In the genomic region with DNA sequence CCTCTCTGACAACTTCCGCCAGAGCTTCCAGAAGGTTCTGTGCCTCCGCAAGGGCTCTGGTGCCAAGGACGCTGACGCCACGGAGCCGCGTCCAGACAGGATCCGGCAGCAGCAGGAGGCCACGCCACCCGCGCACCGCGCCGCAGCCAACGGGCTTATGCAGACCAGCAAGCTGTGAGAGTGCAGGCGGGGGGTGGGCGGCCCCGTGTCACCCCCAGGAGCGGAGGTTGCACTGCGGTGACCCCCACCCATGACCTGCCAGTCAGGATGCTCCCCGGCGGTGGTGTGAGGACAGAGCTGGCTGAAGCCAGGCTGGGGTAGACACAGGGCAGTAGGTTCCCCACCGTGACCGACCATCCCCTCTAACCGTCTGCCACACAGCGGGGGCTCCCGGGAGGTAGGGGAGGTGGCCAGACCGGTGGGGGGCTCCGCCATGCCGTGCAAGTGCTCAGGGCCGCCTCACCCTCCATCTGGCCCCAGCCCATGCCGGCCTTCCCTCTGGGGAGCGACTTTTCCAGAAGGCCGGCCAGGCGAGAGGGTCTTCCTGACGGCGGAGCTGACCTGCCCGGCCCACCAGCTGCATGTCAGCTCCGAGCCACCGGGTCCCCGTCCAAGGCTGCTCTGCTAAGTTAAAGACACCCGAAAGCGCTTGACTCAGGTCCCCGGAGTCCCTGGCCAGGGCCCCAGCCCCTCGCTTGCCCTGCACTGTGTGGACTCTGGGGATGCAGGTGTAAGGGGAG, we compare ENCODE assay signal across 32 cellular contexts. TPM values are rescaled to one million over a fixed set of nuclear protein-coding genes. Genes with fewer than 3 reads are reported as not detected.
"Had no signal": no experiment of that assay in that cellular context is flagged by ENCODE, and none has a peak within 500 bp of the region (broad histone marks: within the 10 kb centered on the region; RNA-seq: fewer than 3 reads in every experiment).

No MANE protein-coding gene starts in this region.

- H3K27me3 ChIP-seq: thyroid gland, vagina had no signal

- H3K4me1 ChIP-seq: gastrocnemius medialis, heart left ventricle, spleen, thyroid gland had no signal

- H3K9ac ChIP-seq: neural progenitor cell had no signal

- H3K27ac ChIP-seq: colonic mucosa, epithelial cell of prostate, gastrocnemius medialis, heart left ventricle, hepatocyte, neural progenitor cell, skin epidermis, spleen, thyroid gland, vagina had no signal

- ATAC-seq: esophagus mucosa; gastrocnemius medialis; heart left ventricle; naive thymus-derived CD4-positive, alpha-beta T cell; right cardiac atrium; stimulated activated memory B cell treated with anti-CD40 and anti-IgM and Interleukin-4, amounts not matched to agents 10 μg/mL and 1 μg/mL and 100 μg/mL, for 72 hours had no signal

- H3K9me3 ChIP-seq: colonic mucosa, prostate gland, thyroid gland had no signal

- H2AFZ ChIP-seq: hepatocyte, neural progenitor cell had no signal

- H3K4me2 ChIP-seq: hepatocyte, neural progenitor cell had no signal

- H3K79me2 ChIP-seq: hepatocyte had no signal

- DNase-seq: colonic mucosa; effector CD8-positive, alpha-beta T cell; endodermal cell; foreskin fibroblast; gastrocnemius medialis; heart left ventricle; kidney; naive thymus-derived CD4-positive, alpha-beta T cell; nucleus accumbens; right cardiac atrium; spleen; stimulated activated CD4-positive, alpha-beta T cell treated with anti-CD3 and anti-CD28 coated beads, Interleukin-4, amount 100 ng/mL, for 4 hours; thyroid gland; trophoblast cell had no signal

- FAIRE-seq: kidney had no signal

- H3K4me3 ChIP-seq: colonic mucosa, gastrocnemius medialis, heart left ventricle, hepatocyte, lung, neural progenitor cell, prostate gland, skin epidermis, spleen, thyroid gland, vagina had no signal

- H3K36me3 ChIP-seq: colonic mucosa, gastrocnemius medialis, heart left ventricle, neural progenitor cell, prostate gland, spleen, thyroid gland, vagina had no signal

RNA-seq across cellular contexts. Expression of a gene that starts 7.4 kb away (rescaled TPM):
- total RNA-seq: esophagus mucosa; glomerular endothelial cell; left lobe of liver; liver; mesothelial cell of epicardium; naive thymus-derived CD4-positive, alpha-beta T cell; osteocyte; spleen; subcutaneous adipose tissue; temporal lobe; thyroid gland had no signal
- polyA plus RNA-seq: liver; lung; naive thymus-derived CD4-positive, alpha-beta T cell; spleen had no signal

RNA-seq across cellular contexts. Expression of a gene that starts 16.1 kb away (rescaled TPM):
- total RNA-seq: colonic mucosa; esophagus mucosa; gastrocnemius medialis; glomerular endothelial cell; heart left ventricle; hepatocyte; kidney; left lobe of liver; liver; mesothelial cell of epicardium; mucosa of gallbladder; naive thymus-derived CD4-positive, alpha-beta T cell; osteocyte; spleen; subcutaneous adipose tissue; thyroid gland; ureter; vagina had no signal
- polyA plus RNA-seq: heart left ventricle; hepatocyte; liver; naive thymus-derived CD4-positive, alpha-beta T cell; spleen had no signal
